In the genomic region with DNA sequence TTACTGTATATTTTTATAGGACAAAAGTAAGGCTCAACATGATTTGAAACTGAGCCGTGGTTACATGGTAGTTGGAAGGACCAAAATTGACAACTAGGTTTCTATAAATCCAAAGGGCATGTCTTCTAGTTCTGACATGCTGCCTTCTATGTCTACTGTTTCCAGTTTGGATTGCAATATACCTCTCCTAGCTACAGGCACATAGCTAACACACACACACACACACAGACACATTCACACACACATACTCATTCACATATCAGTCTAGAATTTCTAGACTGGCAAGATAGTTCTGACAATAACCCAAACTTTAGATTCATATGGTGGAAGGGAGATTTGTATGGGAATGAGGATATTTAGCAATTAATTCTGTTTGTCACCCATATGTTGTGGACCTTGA, we compare ENCODE assay signal across 20 cellular contexts.
DNase-seq lines count a peak whose midpoint lies in the region; ATAC-seq, FAIRE-seq and TF ChIP-seq lines count a peak whose summit lies in the region.
"Had no signal": no experiment of that assay in that cellular context is flagged by ENCODE, and none has a peak within 500 bp of the region (broad histone marks: within the 10 kb centered on the region; RNA-seq: fewer than 3 reads in every experiment).

No MANE protein-coding gene starts in this region.

- 31% methylated on average over 1 of the region's 1 CpG for WGBS in A549 (ENCODE audit: missing lambda C conversion rate)

- TF ChIP-seq CTCF in A549 (IDR thresholded peaks at IDR 0.05) = no peak
- no peak for TF ChIP-seq CTCF in RWPE2 (IDR thresholded peaks at IDR 0.05; ENCODE audit: poor library complexity, severe bottlenecking)
- TF ChIP-seq CTCF in fibroblast of mammary gland (conservative IDR thresholded peaks at IDR 0.05; ENCODE audit: control insufficient read depth, insufficient read depth, low read depth, low read length) = no peak
- no peak for TF ChIP-seq CTCF in colonic mucosa (IDR thresholded peaks at IDR 0.05)

- POLR2A ChIA-PET in A549 (lab: Yijun Ruan, JAX) = no interaction called here

- no peak for FAIRE-seq in A549 (lab: Jason Lieb, UNC)
- FAIRE-seq: pancreas had no signal

- H3K27ac ChIP-seq in A549 = peak overlapping the region; percentile 36 to 57; a peak in 4 of 6 replicates
- H3K27ac ChIP-seq in RWPE2 (ENCODE audit: poor library complexity, severe bottlenecking) = peak overlapping the region; percentile 86
- H3K27ac ChIP-seq in colonic mucosa = no peak overlapping the region
- H3K27ac ChIP-seq: heart left ventricle, KMS-11, left lung, WERI-Rb-1 had no signal

- no peak for TF ChIP-seq EP300 in A549 (IDR thresholded peaks at IDR 0.05)

- H3K27me3 ChIP-seq in RWPE2 (ENCODE audit: insufficient read depth, poor library complexity, severe bottlenecking) = no peaks in the 10 kb centered on the region
- no peaks in the 10 kb centered on the region for H3K27me3 ChIP-seq in colonic mucosa
- H3K27me3 ChIP-seq: left lung, pancreas had no signal

- TF ChIP-seq POLR2A in A549 (IDR thresholded peaks at IDR 0.05; ENCODE audit: low read length) = no peak

- peak overlapping the region; percentile 64 for H3K4me2 ChIP-seq in A549
- H3K4me2 ChIP-seq: KMS-11 had no signal

- H3K36me3 ChIP-seq in RWPE2 (ENCODE audit: low read depth) = no peaks in the 10 kb centered on the region
- H3K36me3 ChIP-seq in colonic mucosa = no peaks in the 10 kb centered on the region
- H3K36me3 ChIP-seq: heart left ventricle, left lung, pancreas, WERI-Rb-1 had no signal

- CTCF ChIA-PET in A549 (lab: Yijun Ruan, JAX) = no interaction called here

- TF ChIP-seq RAD21 in A549 (conservative IDR thresholded peaks at IDR 0.05 in 1 of 2, IDR thresholded peaks at IDR 0.05 in 1 of 2) = no peak

- H3K4me1 ChIP-seq in A549 = peaks cover 18% of the 10 kb centered on the region; the same call in 2 of the 3 replicates
- peaks cover 14% of the 10 kb centered on the region for H3K4me1 ChIP-seq in RWPE2 (ENCODE audit: insufficient read depth, poor library complexity, severe bottlenecking)
- H3K4me1 ChIP-seq in colonic mucosa = no peaks in the 10 kb centered on the region

- H3K9ac ChIP-seq in colonic mucosa (ENCODE audit: low read depth in 2 of 2, low read length in 2 of 2) = no peak overlapping the region
- H3K9ac ChIP-seq: KMS-11 had no signal

- H3K9me3 ChIP-seq in A549 = no peaks in the 10 kb centered on the region
- no peaks in the 10 kb centered on the region for H3K9me3 ChIP-seq in RWPE2 (ENCODE audit: severe bottlenecking)
- no peaks in the 10 kb centered on the region for H3K9me3 ChIP-seq in colonic mucosa
- H3K9me3 ChIP-seq: heart left ventricle, left lung, pancreas had no signal

- DNase-seq in A549 (ENCODE audit: low read depth in 1 of 2, low spot score in 1 of 2) = no peak
- DNase-seq in HT1080 (ENCODE audit: low read depth) = peak; percentile 16
- no peak for DNase-seq in RWPE2 (ENCODE audit: low spot score)
- peak; percentile 21 for DNase-seq in fibroblast of mammary gland (ENCODE audit: low read depth)
- DNase-seq in NCI-H774 (lab: John Stamatoyannopoulos, UW) = no peak
- no peak for DNase-seq in colonic mucosa
- DNase-seq: activated CD4-positive, alpha-beta T cell treated with anti-CD3 and anti-CD28 coated beads, Interleukin-2, amount 50 U/mL, for 1 hour; effector memory CD4-positive, alpha-beta T cell; H9; heart left ventricle; NCI-H1105; NCI-H2029; right cardiac atrium; WERI-Rb-1 had no signal

- ATAC-seq in A549 (no peak), RWPE2 (ENCODE audit: low read depth) (no peak), HG02642 (IDR thresholded peaks at IDR 0.05; ENCODE audit: poor library complexity, unreplicated experiment) (no peak), HG03159 (IDR thresholded peaks at IDR 0.05; ENCODE audit: unreplicated experiment) (no peak)
- ATAC-seq: Panc1, right cardiac atrium had no signal

- intact Hi-C loops in colonic mucosa (cut with DNase I) = no loop called here

- H3K4me3 ChIP-seq in A549 = no peak overlapping the region
- no peak overlapping the region for H3K4me3 ChIP-seq in RWPE2 (ENCODE audit: severe bottlenecking)
- H3K4me3 ChIP-seq in fibroblast of mammary gland (ENCODE audit: control insufficient read depth, low read depth, low read length) = no peak overlapping the region
- no peak overlapping the region for H3K4me3 ChIP-seq in colonic mucosa
- H3K4me3 ChIP-seq: heart left ventricle, left lung, pancreas had no signal

TF ChIP-seq in A549, 52 proteins besides CTCF, POLR2A, EP300 and RAD21:
- TF ChIP-seq NFE2L2 (conservative IDR thresholded peaks at IDR 0.05; ENCODE audit: low read length) = no peak
- TF ChIP-seq, protein P1, sequence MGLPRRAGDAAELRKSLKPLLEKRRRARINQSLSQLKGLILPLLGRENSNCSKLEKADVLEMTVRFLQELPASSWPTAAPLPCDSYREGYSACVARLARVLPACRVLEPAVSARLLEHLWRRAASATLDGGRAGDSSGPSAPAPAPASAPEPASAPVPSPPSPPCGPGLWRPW (IDR thresholded peaks at IDR 0.05) = no peak
- no peak for TF ChIP-seq KDM1A (IDR thresholded peaks at IDR 0.05; ENCODE audit: low read depth)
- no peak for TF ChIP-seq FOXS1 (CRISPR knock-in tag; IDR thresholded peaks at IDR 0.05)
- TF ChIP-seq EHF (CRISPR knock-in tag; IDR thresholded peaks at IDR 0.05) = no peak
- TF ChIP-seq EHMT2 (IDR thresholded peaks at IDR 0.05; ENCODE audit: low read depth) = no peak
- TF ChIP-seq NPAS2 (CRISPR knock-in tag; IDR thresholded peaks at IDR 0.05; ENCODE audit: borderline replicate concordance) = no peak
- TF ChIP-seq PHF8 (IDR thresholded peaks at IDR 0.05; ENCODE audit: borderline replicate concordance, low read depth) = no peak

Comparison
In these comparisons a context has a peak if more than half of its experiments do, and no peak if none do; other contexts are left out.
1. DNase-seq: peak in HT1080 (single experiment) and fibroblast of mammary gland (single experiment); none in A549 (0 of 2), RWPE2 (single experiment), NCI-H774 (single experiment) and colonic mucosa (single experiment).